ENCODE assay signal across 11 cellular contexts in genomic region chr22:23119492-23120414, GRCh38. TPM values are rescaled to one million over a fixed set of nuclear protein-coding genes. Genes with fewer than 3 reads are reported as not detected.
DNase-seq lines count a peak whose midpoint lies in the region; ATAC-seq and TF ChIP-seq lines count a peak whose summit lies in the region.
"Had no signal": no experiment of that assay in that cellular context is flagged by ENCODE, and none has a peak within 500 bp of the region (broad histone marks: within the 10 kb centered on the region; RNA-seq: fewer than 3 reads in every experiment).

No MANE protein-coding gene starts in this region.

- no peaks in the 10 kb centered on the region for H3K9me3 Mint-ChIP-seq in activated CD8-positive, alpha-beta T cell treated with anti-CD3 and anti-CD28 coated beads for 36 hours

- POLR2A ChIA-PET in HEK293 (lab: Yijun Ruan, JAX): interaction anchor here (1.1 kb wide), 1 partner anchor 25 kb away, joined by 3 read pairs; the partner anchor contains the start of gene RAB36
- POLR2A ChIA-PET in activated CD8-positive, alpha-beta T cell treated with anti-CD3 and anti-CD28 coated beads for 36 hours (lab: Charles Lee): interaction anchor here (0.6 to 1.3 kb wide), 3 partner anchors 107 to 256 kb away, joined by 3 to 4 read pairs (median 3); no protein-coding TSS in a partner anchor

- H3K27ac Mint-ChIP-seq in activated CD8-positive, alpha-beta T cell treated with anti-CD3 and anti-CD28 coated beads for 36 hours: peak overlapping the region; percentile 78

- peaks cover 0 to 21% of the 10 kb centered on the region in 2 experiments; a peak in 1 of 3 replicates for H3K36me3 ChIP-seq in HEK293 (ENCODE audit: control insufficient read depth in 2 of 2, insufficient read depth in 1 of 2, low read length in 2 of 2)

- H3K27me3 Mint-ChIP-seq in activated CD8-positive, alpha-beta T cell treated with anti-CD3 and anti-CD28 coated beads for 36 hours: no peaks in the 10 kb centered on the region

- no peak overlapping the region for H3K27ac ChIP-seq in HEK293 (ENCODE audit: extremely low read depth, low read depth, low read length)

- H3K4me1 ChIP-seq in HEK293 (ENCODE audit: control insufficient read depth, insufficient read depth, low read length): no peaks in the 10 kb centered on the region

- TF ChIP-seq CTCF in HEK293 (tag by site-specific recombination; IDR thresholded peaks at IDR 0.05): no peak
- no peak for TF ChIP-seq CTCF in activated CD8-positive, alpha-beta T cell treated with anti-CD3 and anti-CD28 coated beads for 36 hours (IDR thresholded peaks at IDR 0.05)

- peaks cover 11% of the 10 kb centered on the region for H3K4me1 Mint-ChIP-seq in activated CD8-positive, alpha-beta T cell treated with anti-CD3 and anti-CD28 coated beads for 36 hours (ENCODE audit: low read depth)

- CTCF ChIA-PET in HEK293 (lab: Yijun Ruan, JAX): interaction anchor here (0.7 to 11.3 kb wide), 6 partner anchors 8 to 644 kb away, joined by 3 to 304 read pairs (median 3); no protein-coding TSS in a partner anchor
- CTCF ChIA-PET in activated CD8-positive, alpha-beta T cell treated with anti-CD3 and anti-CD28 coated beads for 36 hours (lab: Charles Lee): interaction anchor here (0.9 to 9.7 kb wide), 8 partner anchors 8 to 659 kb away, joined by 3 to 106 read pairs (median 4); partner anchors contain the start of gene RAB36

- intact Hi-C loops in activated CD8-positive, alpha-beta T cell treated with anti-CD3 and anti-CD28 coated beads for 36 hours (cut with micrococcal nuclease): no loop called here

- peak; percentile 93 for ATAC-seq in activated CD8-positive, alpha-beta T cell treated with anti-CD3 and anti-CD28 coated beads for 36 hours
- no peak for ATAC-seq in HG03025 (IDR thresholded peaks at IDR 0.05; ENCODE audit: low FRiP score, unreplicated experiment)
- ATAC-seq in GM18520 (IDR thresholded peaks at IDR 0.05; ENCODE audit: unreplicated experiment): no peak

- no peaks in the 10 kb centered on the region for H3K36me3 Mint-ChIP-seq in activated CD8-positive, alpha-beta T cell treated with anti-CD3 and anti-CD28 coated beads for 36 hours (ENCODE audit: low read depth)

- peak overlapping the region; percentile 22 for H3K4me3 Mint-ChIP-seq in activated CD8-positive, alpha-beta T cell treated with anti-CD3 and anti-CD28 coated beads for 36 hours

- H3K4me3 ChIP-seq in HEK293 (ENCODE audit: low read depth, low read length): no peak overlapping the region

- peak; percentile 76 for DNase-seq in activated CD8-positive, alpha-beta T cell treated with anti-CD3 and anti-CD28 coated beads for 36 hours
- DNase-seq in dermis microvascular lymphatic vessel endothelial cell (ENCODE audit: low read depth in 2 of 2) (peak; percentile 7 to 55), NCI-H748 treated with DMSO at 0.1 percent for 48 hours (lab: John Stamatoyannopoulos, UW) (no peak), NK-92 (lab: John Stamatoyannopoulos, UW; ENCODE audit: unreplicated experiment) (no peak)
- DNase-seq in stimulated activated CD4-positive, alpha-beta T cell treated with anti-CD3 and anti-CD28 coated beads, TNF-alpha, amount 100 ng/mL, for 24 hours (ENCODE audit: low read depth in 3 of 3): peak; percentile 38 to 51 (median 40)
- DNase-seq: DMS79 treated with DMSO at 0.1 percent for 48 hours, left cardiac atrium, SHP77 had no signal

- H3K9me3 ChIP-seq in HEK293 (ENCODE audit: control insufficient read depth, insufficient read depth, low read depth, low read length): no peaks in the 10 kb centered on the region

TF ChIP-seq in HEK293, 187 proteins besides CTCF, POLR2A, EP300 and RAD21:
- TF ChIP-seq, protein P1, sequence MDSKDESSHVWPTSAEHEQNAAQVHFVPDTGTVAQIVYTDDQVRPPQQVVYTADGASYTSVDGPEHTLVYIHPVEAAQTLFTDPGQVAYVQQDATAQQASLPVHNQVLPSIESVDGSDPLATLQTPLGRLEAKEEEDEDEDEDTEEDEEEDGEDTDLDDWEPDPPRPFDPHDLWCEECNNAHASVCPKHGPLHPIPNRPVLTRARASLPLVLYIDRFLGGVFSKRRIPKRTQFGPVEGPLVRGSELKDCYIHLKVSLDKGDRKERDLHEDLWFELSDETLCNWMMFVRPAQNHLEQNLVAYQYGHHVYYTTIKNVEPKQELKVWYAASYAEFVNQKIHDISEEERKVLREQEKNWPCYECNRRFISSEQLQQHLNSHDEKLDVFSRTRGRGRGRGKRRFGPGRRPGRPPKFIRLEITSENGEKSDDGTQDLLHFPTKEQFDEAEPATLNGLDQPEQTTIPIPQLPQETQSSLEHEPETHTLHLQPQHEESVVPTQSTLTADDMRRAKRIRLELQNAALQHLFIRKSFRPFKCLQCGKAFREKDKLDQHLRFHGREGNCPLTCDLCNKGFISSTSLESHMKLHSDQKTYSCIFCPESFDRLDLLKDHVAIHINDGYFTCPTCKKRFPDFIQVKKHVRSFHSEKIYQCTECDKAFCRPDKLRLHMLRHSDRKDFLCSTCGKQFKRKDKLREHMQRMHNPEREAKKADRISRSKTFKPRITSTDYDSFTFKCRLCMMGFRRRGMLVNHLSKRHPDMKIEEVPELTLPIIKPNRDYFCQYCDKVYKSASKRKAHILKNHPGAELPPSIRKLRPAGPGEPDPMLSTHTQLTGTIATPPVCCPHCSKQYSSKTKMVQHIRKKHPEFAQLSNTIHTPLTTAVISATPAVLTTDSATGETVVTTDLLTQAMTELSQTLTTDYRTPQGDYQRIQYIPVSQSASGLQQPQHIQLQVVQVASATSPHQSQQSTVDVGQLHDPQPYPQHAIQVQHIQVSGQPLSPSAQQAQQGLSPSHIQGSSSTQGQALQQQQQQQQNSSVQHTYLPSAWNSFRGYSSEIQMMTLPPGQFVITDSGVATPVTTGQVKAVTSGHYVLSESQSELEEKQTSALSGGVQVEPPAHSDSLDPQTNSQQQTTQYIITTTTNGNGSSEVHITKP (tag by site-specific recombination; IDR thresholded peaks at IDR 0.05): no peak
- TF ChIP-seq, protein P2, sequence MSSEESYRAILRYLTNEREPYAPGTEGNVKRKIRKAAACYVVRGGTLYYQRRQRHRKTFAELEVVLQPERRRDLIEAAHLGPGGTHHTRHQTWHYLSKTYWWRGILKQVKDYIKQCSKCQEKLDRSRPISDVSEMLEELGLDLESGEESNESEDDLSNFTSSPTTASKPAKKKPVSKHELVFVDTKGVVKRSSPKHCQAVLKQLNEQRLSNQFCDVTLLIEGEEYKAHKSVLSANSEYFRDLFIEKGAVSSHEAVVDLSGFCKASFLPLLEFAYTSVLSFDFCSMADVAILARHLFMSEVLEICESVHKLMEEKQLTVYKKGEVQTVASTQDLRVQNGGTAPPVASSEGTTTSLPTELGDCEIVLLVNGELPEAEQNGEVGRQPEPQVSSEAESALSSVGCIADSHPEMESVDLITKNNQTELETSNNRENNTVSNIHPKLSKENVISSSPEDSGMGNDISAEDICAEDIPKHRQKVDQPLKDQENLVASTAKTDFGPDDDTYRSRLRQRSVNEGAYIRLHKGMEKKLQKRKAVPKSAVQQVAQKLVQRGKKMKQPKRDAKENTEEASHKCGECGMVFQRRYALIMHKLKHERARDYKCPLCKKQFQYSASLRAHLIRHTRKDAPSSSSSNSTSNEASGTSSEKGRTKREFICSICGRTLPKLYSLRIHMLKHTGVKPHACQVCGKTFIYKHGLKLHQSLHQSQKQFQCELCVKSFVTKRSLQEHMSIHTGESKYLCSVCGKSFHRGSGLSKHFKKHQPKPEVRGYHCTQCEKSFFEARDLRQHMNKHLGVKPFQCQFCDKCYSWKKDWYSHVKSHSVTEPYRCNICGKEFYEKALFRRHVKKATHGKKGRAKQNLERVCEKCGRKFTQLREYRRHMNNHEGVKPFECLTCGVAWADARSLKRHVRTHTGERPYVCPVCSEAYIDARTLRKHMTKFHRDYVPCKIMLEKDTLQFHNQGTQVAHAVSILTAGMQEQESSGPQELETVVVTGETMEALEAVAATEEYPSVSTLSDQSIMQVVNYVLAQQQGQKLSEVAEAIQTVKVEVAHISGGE (tag by site-specific recombination; conservative IDR thresholded peaks at IDR 0.05; ENCODE audit: low read depth): peak; percentile 40; the same call in 1 of the 2 replicates
- TF ChIP-seq ZIC2 (tag by site-specific recombination; IDR thresholded peaks at IDR 0.05): no peak

RNA-seq across cellular contexts. Expression of gene RSPH14, which starts 22.0 kb away (rescaled TPM):
- not detected for total RNA-seq in activated CD8-positive, alpha-beta T cell treated with anti-CD3 and anti-CD28 coated beads for 36 hours
- total RNA-seq in dermis microvascular lymphatic vessel endothelial cell: under 0.01 and 0.13 TPM in 2 replicates
- total RNA-seq: left cardiac atrium had no signal

RNA-seq across cellular contexts. Expression of gene RAB36, which starts 25.5 kb away (rescaled TPM):
- under 1 TPM; 0.20 to 0.22 TPM for total RNA-seq in activated CD8-positive, alpha-beta T cell treated with anti-CD3 and anti-CD28 coated beads for 36 hours
- 0.51 and 0.77 TPM in 2 replicates for total RNA-seq in dermis microvascular lymphatic vessel endothelial cell

RNA-seq across cellular contexts. Expression of gene GNAZ, which starts 49.4 kb away (rescaled TPM):
- under 1 TPM; 0.50 to 0.56 TPM for total RNA-seq in activated CD8-positive, alpha-beta T cell treated with anti-CD3 and anti-CD28 coated beads for 36 hours
- 0.38 and 0.51 TPM in 2 replicates for total RNA-seq in dermis microvascular lymphatic vessel endothelial cell

Comparison
In these comparisons a context has a peak if more than half of its experiments do, and no peak if none do; other contexts are left out.
1. DNase-seq: peak in activated CD8-positive, alpha-beta T cell treated with anti-CD3 and anti-CD28 coated beads for 36 hours (single experiment), dermis microvascular lymphatic vessel endothelial cell (2 of 2) and stimulated activated CD4-positive, alpha-beta T cell treated with anti-CD3 and anti-CD28 coated beads, TNF-alpha, amount 100 ng/mL, for 24 hours (3 of 3); none in NCI-H748 treated with DMSO at 0.1 percent for 48 hours (single experiment) and NK-92 (single experiment).